18 cellular contexts compared by ENCODE assay signal in genomic region chr11:28259177-28259843, GRCh38.
DNase-seq lines count a peak whose midpoint lies in the region; ATAC-seq, FAIRE-seq and TF ChIP-seq lines count a peak whose summit lies in the region.
"Had no signal": no experiment of that assay in that cellular context is flagged by ENCODE, and none has a peak within 500 bp of the region (broad histone marks: within the 10 kb centered on the region; RNA-seq: fewer than 3 reads in every experiment).

No MANE protein-coding gene starts in this region.

- no peak for TF ChIP-seq CTCF in GM12865 (IDR thresholded peaks at IDR 0.05; ENCODE audit: insufficient read depth, low read depth, low read length, missing control alignments)

- FAIRE-seq in HTR-8/SVneo (lab: Jason Lieb, UNC): no peak
- FAIRE-seq: A204.1 had no signal

- H3K9me3 ChIP-seq in MG63: peaks cover 28% of the 10 kb centered on the region
- H3K9me3 ChIP-seq: vagina had no signal

- H3K27me3 ChIP-seq in MG63: no peaks in the 10 kb centered on the region
- H3K27me3 ChIP-seq: cardiac muscle cell, hepatocyte, vagina had no signal

- H3K36me3 ChIP-seq in MG63: peaks cover 13% of the 10 kb centered on the region; the same call in 1 of the 2 replicates
- H3K36me3 ChIP-seq: cardiac muscle cell had no signal

- peak; percentile 67 for ATAC-seq in GM19397 (IDR thresholded peaks at IDR 0.05; ENCODE audit: unreplicated experiment)
- ATAC-seq in HG02852 (IDR thresholded peaks at IDR 0.05; ENCODE audit: unreplicated experiment): peak; percentile 75
- peak; percentile 65 for ATAC-seq in HG03558 (IDR thresholded peaks at IDR 0.05; ENCODE audit: extremely low read depth, unreplicated experiment)
- ATAC-seq: activated CD8-positive, alpha-beta T cell treated with anti-CD3 and anti-CD28 coated beads for 36 hours; activated naive CD8-positive, alpha-beta T cell treated with anti-CD3 and anti-CD28 coated beads, Interleukin-2, amount 50 U/mL, for 24 hours; activated T-cell treated with anti-CD3 and anti-CD28 coated beads, Interleukin-2, amount 50 U/mL, for 72 hours had no signal

- DNase-seq in GM12865 (ENCODE audit: low read depth) (peak; percentile 6), COR-L47 (lab: John Stamatoyannopoulos, UW) (no peak), HTR-8/SVneo (ENCODE audit: insufficient read length, low spot score) (no peak), NCI-H1092 treated with DMSO at 0.1 percent for 48 hours (lab: John Stamatoyannopoulos, UW) (no peak), MG63 (no peak)
- DNase-seq: activated CD8-positive, alpha-beta T cell treated with anti-CD3 and anti-CD28 coated beads for 36 hours; activated naive CD8-positive, alpha-beta T cell treated with anti-CD3 and anti-CD28 coated beads, Interleukin-2, amount 50 U/mL, for 24 hours; activated T-cell treated with anti-CD3 and anti-CD28 coated beads, Interleukin-2, amount 50 U/mL, for 72 hours; effector memory CD4-positive, alpha-beta T cell; KG1; retina had no signal

- H3K4me3 ChIP-seq in GM12865 (ENCODE audit: low read depth, low read length) (no peak overlapping the region), MG63 (no peak overlapping the region)
- H3K4me3 ChIP-seq: cardiac muscle cell, hepatocyte, vagina had no signal
